Comparison of ENCODE assay signal across 8 cellular contexts in the genomic region with DNA sequence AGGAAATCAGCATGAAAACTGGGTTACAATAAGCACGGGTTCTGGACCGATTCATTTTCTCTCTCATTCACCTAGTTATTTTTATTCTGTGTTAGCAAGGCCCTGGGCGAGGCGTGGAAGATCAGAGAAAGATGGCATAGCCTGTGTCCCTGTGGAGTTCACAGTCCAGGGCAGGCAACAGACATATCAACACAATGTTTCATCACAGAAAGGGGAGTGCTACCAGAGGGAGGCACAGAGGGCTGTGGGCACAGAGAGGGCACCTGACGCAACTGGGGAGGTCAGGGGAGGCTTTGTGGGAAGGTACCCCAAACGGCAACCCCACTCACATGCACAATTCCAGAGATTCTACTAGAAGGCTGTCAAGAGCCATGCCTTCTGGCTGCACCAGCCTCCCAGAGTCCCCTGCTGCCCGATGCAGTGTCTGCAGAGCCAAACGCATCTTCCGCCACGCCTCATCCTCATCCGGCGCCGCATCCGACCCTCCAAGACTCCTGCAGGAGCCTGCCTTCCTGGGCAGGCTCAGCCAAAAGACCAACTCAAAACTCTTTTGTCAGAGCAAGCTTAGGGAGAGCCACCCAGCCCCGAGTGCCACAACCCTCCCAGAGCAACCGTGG. TPM values are rescaled to one million over a fixed set of nuclear protein-coding genes. Genes with fewer than 3 reads are reported as not detected.
DNase-seq lines count a peak whose midpoint lies in the region; ATAC-seq and TF ChIP-seq lines count a peak whose summit lies in the region.

No MANE protein-coding gene starts in this region.

- H3K4me3 ChIP-seq in Caco-2 (ENCODE audit: low read depth, low read length) (peak overlapping the region; percentile 93), PC-9 (peak overlapping the region; percentile 98), esophagus muscularis mucosa (peak overlapping the region; percentile 97 to 99 (median 98))

- ATAC-seq in GM19395 (IDR thresholded peaks at IDR 0.05; ENCODE audit: unreplicated experiment): no peak

- H3K4me3 Mint-ChIP-seq in Caco-2 (ENCODE audit: unreplicated experiment) (peak overlapping the region; percentile 81), osteocyte (ENCODE audit: unreplicated experiment) (peak overlapping the region; percentile 87)

- POLR2A ChIA-PET in Caco-2 (lab: Charles Lee) (interaction anchor here (0.6 kb wide), 1 partner anchor 46 kb away, joined by 13 read pairs; no protein-coding TSS in a partner anchor), PC-9 (lab: Charles Lee; ENCODE audit: unreplicated experiment) (no interaction called here)

- peaks cover 46% of the 10 kb centered on the region for H3K79me2 ChIP-seq in PC-9 (ENCODE audit: low read depth)

- peaks cover 34% of the 10 kb centered on the region for H4K20me1 ChIP-seq in PC-9 (ENCODE audit: insufficient read depth)

- no peaks in the 10 kb centered on the region for H3K27me3 ChIP-seq in Caco-2 (replicated peaks; ENCODE audit: control insufficient read depth, insufficient read depth, low read length)
- H3K27me3 ChIP-seq in PC-9 (ENCODE audit: insufficient read depth, low read depth): no peaks in the 10 kb centered on the region
- no peaks in the 10 kb centered on the region for H3K27me3 ChIP-seq in esophagus muscularis mucosa

- H3K36me3 ChIP-seq in Caco-2 (ENCODE audit: control insufficient read depth, insufficient read depth, low read length) (no peaks in the 10 kb centered on the region; the same call in 1 of the 2 replicates), PC-9 (ENCODE audit: low read depth) (no peaks in the 10 kb centered on the region), esophagus muscularis mucosa (peaks cover 0 to 21% (median 9%) of the 10 kb centered on the region in 4 donors)

- no peaks in the 10 kb centered on the region; the same call in 1 of the 2 replicates for H3F3A ChIP-seq in PC-9 (ENCODE audit: insufficient read depth, low read depth)

- H3K4me1 ChIP-seq in Caco-2: peaks cover 18% of the 10 kb centered on the region
- H3K4me1 ChIP-seq in PC-9 (replicated peaks; ENCODE audit: insufficient read depth): peaks cover 25% of the 10 kb centered on the region
- H3K4me1 ChIP-seq in esophagus muscularis mucosa: peaks cover 33 to 59% (median 48%) of the 10 kb centered on the region in 4 donors

- no peaks in the 10 kb centered on the region for H3K9me2 ChIP-seq in PC-9 (ENCODE audit: insufficient read depth)

- H3K9me3 Mint-ChIP-seq in Caco-2 (ENCODE audit: unreplicated experiment) (no peaks in the 10 kb centered on the region), osteocyte (ENCODE audit: unreplicated experiment) (no peaks in the 10 kb centered on the region)

- TF ChIP-seq EP300 in esophagus muscularis mucosa (IDR thresholded peaks at IDR 0.05): no peak

- no peaks in the 10 kb centered on the region for H3K27me3 Mint-ChIP-seq in Caco-2 (ENCODE audit: insufficient read depth, unreplicated experiment)
- H3K27me3 Mint-ChIP-seq in osteocyte (ENCODE audit: unreplicated experiment): no peaks in the 10 kb centered on the region

- peaks cover 22% of the 10 kb centered on the region for H3K36me3 Mint-ChIP-seq in Caco-2 (ENCODE audit: insufficient read depth, unreplicated experiment)
- H3K36me3 Mint-ChIP-seq in osteocyte (ENCODE audit: unreplicated experiment): peaks cover 10% of the 10 kb centered on the region

- no peak for TF ChIP-seq POLR2A in esophagus muscularis mucosa (IDR thresholded peaks at IDR 0.05; ENCODE audit: low read depth)

- intact Hi-C loops in Caco-2 (cut with micrococcal nuclease; ENCODE audit: unreplicated experiment): no loop called here
- intact Hi-C loops in PC-9 (cut with micrococcal nuclease; ENCODE audit: unreplicated experiment): loop anchor here (5.0 kb wide), 1 partner anchor 39 kb away; a partner anchor contains a TSS
- intact Hi-C loops in esophagus muscularis mucosa (cut with DNase I): loop anchor here (5.0 kb wide), 2 partner anchors 36 to 39 kb away; a partner anchor contains a TSS

- DNase-seq in Caco-2 (no peak), PC-9 (no peak), esophagus muscularis mucosa (ENCODE audit: extremely low spot score) (no peak), osteocyte (ENCODE audit: extremely low spot score, unreplicated experiment) (no peak), NCI-H1436 treated with DMSO at 0.1 percent for 48 hours (lab: John Stamatoyannopoulos, UW) (no peak), GM10266 (ENCODE audit: extremely low spot score) (no peak)
- no peak for DNase-seq in activated CD4-positive, CD25-positive, alpha-beta regulatory T cell (lab: John Stamatoyannopoulos, UW)

- peaks cover 13% of the 10 kb centered on the region for H3K4me1 Mint-ChIP-seq in Caco-2 (ENCODE audit: low read depth, unreplicated experiment)
- peaks cover 42% of the 10 kb centered on the region for H3K4me1 Mint-ChIP-seq in osteocyte (ENCODE audit: unreplicated experiment)

- H3K9me3 ChIP-seq in Caco-2 (no peaks in the 10 kb centered on the region), PC-9 (ENCODE audit: insufficient read depth, low read depth) (no peaks in the 10 kb centered on the region), esophagus muscularis mucosa (no peaks in the 10 kb centered on the region)

- H3K27ac ChIP-seq in PC-9: no peak overlapping the region
- peak overlapping the region; percentile 86 to 90 (median 88) for H3K27ac ChIP-seq in esophagus muscularis mucosa (replicated peaks in 1 of 4)

- BruUV-seq in Caco-2 (replicated peaks; lab: Mats Ljungman, UMichigan) (no TSS peak), PC-9 (replicated peaks; lab: Mats Ljungman, UMichigan) (no TSS peak)

- H2AFZ ChIP-seq in PC-9: no peak overlapping the region

- peak overlapping the region; percentile 98 for H3K4me2 ChIP-seq in PC-9

- 51% methylated on average over 13 of the region's 16 CpGs for WGBS in esophagus muscularis mucosa

- TF ChIP-seq CTCF in Caco-2 (IDR thresholded peaks at IDR 0.05; ENCODE audit: insufficient read depth in 1 of 2, low read depth in 1 of 2, low read length in 1 of 2, severe bottlenecking in 1 of 2, unreplicated experiment in 1 of 2): no peak
- no peak for TF ChIP-seq CTCF in PC-9 (conservative IDR thresholded peaks at IDR 0.05)
- TF ChIP-seq CTCF in esophagus muscularis mucosa (IDR thresholded peaks at IDR 0.05): peak in 1 of 3 experiments; percentile 5
- no peak for TF ChIP-seq CTCF in osteocyte (IDR thresholded peaks at IDR 0.05)
- TF ChIP-seq CTCF in GM10266 (IDR thresholded peaks at IDR 0.05; ENCODE audit: control insufficient read depth, insufficient read depth, low read depth, missing control alignments): no peak

- H3K27ac Mint-ChIP-seq in Caco-2 (ENCODE audit: unreplicated experiment): peak overlapping the region; percentile 73
- H3K27ac Mint-ChIP-seq in osteocyte (ENCODE audit: unreplicated experiment): peak overlapping the region; percentile 56

- CTCF ChIA-PET in Caco-2 (lab: Charles Lee): no interaction called here
- CTCF ChIA-PET in PC-9 (lab: Charles Lee): no interaction called here

RNA-seq across cellular contexts. Expression of a gene that starts 1.4 kb away (rescaled TPM):
- total RNA-seq in Caco-2 (2022) (72.9 and 82.7 TPM in 2 replicates), PC-9 (2021) (70.4 and 102 TPM in 2 replicates), esophagus muscularis mucosa (10 to 100 TPM; 24.4 to 65.6 (median 50.7) TPM), osteocyte (82.0 and 97.2 TPM in 2 replicates)

RNA-seq across cellular contexts. Expression of a gene that starts 36.2 kb away (rescaled TPM):
- total RNA-seq in Caco-2 (2022): 116 and 137 TPM in 2 replicates
- 90.8 and 93.1 TPM in 2 replicates for total RNA-seq in PC-9 (2021)
- total RNA-seq in esophagus muscularis mucosa: 10 to 100 TPM; 58.1 to 92.1 (median 66.0) TPM
- total RNA-seq in osteocyte: 68.7 and 83.1 TPM in 2 replicates

RNA-seq across cellular contexts. Expression of a gene that starts 39.1 kb away (rescaled TPM):
- 236 and 240 TPM in 2 replicates for total RNA-seq in Caco-2 (2022)
- total RNA-seq in PC-9 (2021): 168 and 173 TPM in 2 replicates
- total RNA-seq in esophagus muscularis mucosa: 10 to 100 TPM; 47.3 to 75.7 (median 62.3) TPM
- 216 and 248 TPM in 2 replicates for total RNA-seq in osteocyte

RNA-seq across cellular contexts. Expression of a gene that starts 43.3 kb away (rescaled TPM):
- total RNA-seq in Caco-2 (2022): 7.9 and 10.1 TPM in 2 replicates
- 12.2 and 12.3 TPM in 2 replicates for total RNA-seq in PC-9 (2021)
- total RNA-seq in esophagus muscularis mucosa: 10 to 100 TPM in 1 of 4 donors, 1 to 10 TPM in 3; 6.7 to 15.2 (median 7.5) TPM
- 5.5 and 7.2 TPM in 2 replicates for total RNA-seq in osteocyte

RNA-seq across cellular contexts. Expression of a gene that starts 47.0 kb away (rescaled TPM):
- total RNA-seq in Caco-2 (2022): 28.8 and 30.0 TPM in 2 replicates
- 27.9 and 29.5 TPM in 2 replicates for total RNA-seq in PC-9 (2021)
- total RNA-seq in esophagus muscularis mucosa: 10 to 100 TPM; 14.3 to 17.9 (median 16.9) TPM
- total RNA-seq in osteocyte: 34.9 and 36.0 TPM in 2 replicates
